Comparison of ENCODE assay signal across 10 cellular contexts in genomic region chr12:26239508-26240328, GRCh38. TPM values are rescaled to one million over a fixed set of nuclear protein-coding genes. Genes with fewer than 3 reads are reported as not detected.
DNase-seq lines count a peak whose midpoint lies in the region; ATAC-seq and TF ChIP-seq lines count a peak whose summit lies in the region.
"Had no signal": no experiment of that assay in that cellular context is flagged by ENCODE, and none has a peak within 500 bp of the region (broad histone marks: within the 10 kb centered on the region; RNA-seq: fewer than 3 reads in every experiment).

No MANE protein-coding gene starts in this region.

- in situ Hi-C loops in Panc1 (cut with HindIII; ENCODE audit: low pct_unique_long_range_greater_than_20kb, low sequenced_read_pairs), result no loop called here

- peak; percentile 75 for ATAC-seq in Panc1
- no peak for ATAC-seq in activated naive CD4-positive, alpha-beta T cell treated with anti-CD3 and anti-CD28 coated beads, Interleukin-2, amount 50 U/mL, for 72 hours
- ATAC-seq: WTC11 had no signal

- CTCF ChIA-PET in Calu3 (lab: Charles Lee) (interaction anchor here (0.6 to 2.8 kb wide), 14 partner anchors 14 to 593 kb away, joined by 3 to 21 read pairs (median 3); partner anchors contain the start of genes ITPR2 and SSPN), Panc1 (lab: Charles Lee) (interaction anchor here (0.9 kb wide), 1 partner anchor 54 kb away, joined by 4 read pairs; no protein-coding TSS in a partner anchor)
- CTCF ChIA-PET in activated CD4-positive, alpha-beta memory T cell treated with anti-CD3 and anti-CD28 coated beads, Interleukin-2, amount 10 ng/mL, durations not matched to agents 7 days and 5 days (lab: Charles Lee), result no interaction called here

- no peaks in the 10 kb centered on the region for H3K27me3 ChIP-seq in Panc1 (ENCODE audit: control insufficient read depth, insufficient read depth, low read length)

- DNase-seq in Calu3 (peak; percentile 92), Panc1 (ENCODE audit: low read depth, low spot score) (no peak), fibroblast of mammary gland (ENCODE audit: low read depth) (peak; percentile 97), pons (ENCODE audit: low spot score) (peak; percentile 93), NCI-H1092 treated with DMSO at 0.1 percent for 48 hours (lab: John Stamatoyannopoulos, UW) (no peak), activated gamma-delta T cell (lab: John Stamatoyannopoulos, UW) (no peak)
- DNase-seq in activated naive CD4-positive, alpha-beta T cell treated with anti-CD3 and anti-CD28 coated beads, Interleukin-2, amount 50 U/mL, for 72 hours (ENCODE audit: low spot score in 2 of 2), result no peak
- no peak for DNase-seq in activated CD4-positive, alpha-beta memory T cell treated with anti-CD3 and anti-CD28 coated beads, Interleukin-2, amount 10 ng/mL, durations not matched to agents 7 days and 5 days
- DNase-seq: stimulated activated CD4-positive, alpha-beta T cell treated with anti-CD3 and anti-CD28 coated beads, Interleukin-4, amount 100 ng/mL, for 24 hours had no signal

- H3K4me3 Mint-ChIP-seq in Calu3 (ENCODE audit: low read depth, unreplicated experiment), result peak overlapping the region; percentile 24
- H3K4me3 Mint-ChIP-seq in activated CD4-positive, alpha-beta memory T cell treated with anti-CD3 and anti-CD28 coated beads, Interleukin-2, amount 10 ng/mL, durations not matched to agents 7 days and 5 days, result no peak overlapping the region
- H3K4me3 Mint-ChIP-seq: WTC11 had no signal

- TF ChIP-seq CTCF in Calu3 (IDR thresholded peaks at IDR 0.05; ENCODE audit: unreplicated experiment), result no peak
- TF ChIP-seq CTCF in Panc1 (IDR thresholded peaks at IDR 0.05), result no peak
- TF ChIP-seq CTCF in fibroblast of mammary gland (conservative IDR thresholded peaks at IDR 0.05; ENCODE audit: control insufficient read depth, insufficient read depth, low read depth, low read length), result no peak

- peak overlapping the region; percentile 92 for H3K27ac Mint-ChIP-seq in Calu3 (ENCODE audit: unreplicated experiment)
- H3K27ac Mint-ChIP-seq in activated naive CD4-positive, alpha-beta T cell treated with anti-CD3 and anti-CD28 coated beads, Interleukin-2, amount 50 U/mL, for 72 hours, result peak overlapping the region in 1 of 2 donors; percentile 41
- no peak overlapping the region for H3K27ac Mint-ChIP-seq in activated CD4-positive, alpha-beta memory T cell treated with anti-CD3 and anti-CD28 coated beads, Interleukin-2, amount 10 ng/mL, durations not matched to agents 7 days and 5 days
- H3K27ac Mint-ChIP-seq: WTC11 had no signal

- intact Hi-C loops in Calu3 (cut with micrococcal nuclease; ENCODE audit: unreplicated experiment) (loop anchor here (1.0 to 5.0 kb wide), 5 partner anchors 35 to 163 kb away; no protein-coding TSS in a partner anchor), Panc1 (cut with micrococcal nuclease; ENCODE audit: unreplicated experiment) (no loop called here)

- H3K9me3 Mint-ChIP-seq in Calu3 (ENCODE audit: low read depth, unreplicated experiment), result no peaks in the 10 kb centered on the region
- no peaks in the 10 kb centered on the region for H3K9me3 Mint-ChIP-seq in activated naive CD4-positive, alpha-beta T cell treated with anti-CD3 and anti-CD28 coated beads, Interleukin-2, amount 50 U/mL, for 72 hours
- no peaks in the 10 kb centered on the region for H3K9me3 Mint-ChIP-seq in activated CD4-positive, alpha-beta memory T cell treated with anti-CD3 and anti-CD28 coated beads, Interleukin-2, amount 10 ng/mL, durations not matched to agents 7 days and 5 days

- peak overlapping the region; percentile 34; the same call in 1 of the 2 replicates for H3K27ac ChIP-seq in Panc1 (ENCODE audit: low read length)

- H3K36me3 ChIP-seq in Panc1 (ENCODE audit: control insufficient read depth, insufficient read depth, low read length), result no peaks in the 10 kb centered on the region

- peaks cover 15% of the 10 kb centered on the region for H3K36me3 Mint-ChIP-seq in Calu3 (ENCODE audit: insufficient read depth, unreplicated experiment)
- H3K36me3 Mint-ChIP-seq in activated naive CD4-positive, alpha-beta T cell treated with anti-CD3 and anti-CD28 coated beads, Interleukin-2, amount 50 U/mL, for 72 hours, result no peaks in the 10 kb centered on the region
- H3K36me3 Mint-ChIP-seq in activated CD4-positive, alpha-beta memory T cell treated with anti-CD3 and anti-CD28 coated beads, Interleukin-2, amount 10 ng/mL, durations not matched to agents 7 days and 5 days (ENCODE audit: low read depth), result no peaks in the 10 kb centered on the region
- H3K36me3 Mint-ChIP-seq: WTC11 had no signal

- H3K4me3 ChIP-seq in Panc1 (ENCODE audit: low read depth in 2 of 2, low read length in 2 of 2), result no peak overlapping the region
- H3K4me3 ChIP-seq in fibroblast of mammary gland (ENCODE audit: control insufficient read depth, low read depth, low read length), result no peak overlapping the region

- H3K4me1 ChIP-seq in Panc1 (ENCODE audit: control insufficient read depth, insufficient read depth, low read length), result 0 out of 2 replicates have a peak, but pooled peaks cover 5% of the 10 kb centered on the region

- H3K27me3 Mint-ChIP-seq in Calu3 (ENCODE audit: unreplicated experiment), result no peaks in the 10 kb centered on the region
- peaks cover 7% of the 10 kb centered on the region for H3K27me3 Mint-ChIP-seq in activated CD4-positive, alpha-beta memory T cell treated with anti-CD3 and anti-CD28 coated beads, Interleukin-2, amount 10 ng/mL, durations not matched to agents 7 days and 5 days

- POLR2A ChIA-PET in Panc1 (lab: Charles Lee), result interaction anchor here (0.5 to 0.6 kb wide), 2 partner anchors 118 to 400 kb away, joined by 3 read pairs; no protein-coding TSS in a partner anchor
- POLR2A ChIA-PET in activated CD4-positive, alpha-beta memory T cell treated with anti-CD3 and anti-CD28 coated beads, Interleukin-2, amount 10 ng/mL, durations not matched to agents 7 days and 5 days (lab: Charles Lee), result no interaction called here

- no peaks in the 10 kb centered on the region for H3K9me3 ChIP-seq in Panc1 (ENCODE audit: control insufficient read depth, insufficient read depth, low read depth, low read length)

- peaks cover 62% of the 10 kb centered on the region for H3K4me1 Mint-ChIP-seq in Calu3 (ENCODE audit: low read depth, unreplicated experiment)
- no peaks in the 10 kb centered on the region for H3K4me1 Mint-ChIP-seq in activated CD4-positive, alpha-beta memory T cell treated with anti-CD3 and anti-CD28 coated beads, Interleukin-2, amount 10 ng/mL, durations not matched to agents 7 days and 5 days

- BruUV-seq in Calu3 (replicated peaks; lab: Mats Ljungman, UMichigan) (TSS peak; percentile 64), Panc1 (replicated peaks; lab: Mats Ljungman, UMichigan) (no TSS peak)

RNA-seq across cellular contexts. Expression of gene SSPN, which starts 44.3 kb away (rescaled TPM):
- total RNA-seq in Calu3 (2022) (7.0 and 8.9 TPM in 2 replicates), Panc1 (2021; ENCODE audit: unreplicated experiment) (23.4 TPM)
- polyA plus RNA-seq in Panc1 (2012; ENCODE audit: insufficient read length), result 16.7 TPM
- total RNA-seq in activated naive CD4-positive, alpha-beta T cell treated with anti-CD3 and anti-CD28 coated beads, Interleukin-2, amount 50 U/mL, for 72 hours, result not detected
- total RNA-seq in activated CD4-positive, alpha-beta memory T cell treated with anti-CD3 and anti-CD28 coated beads, Interleukin-2, amount 10 ng/mL, durations not matched to agents 7 days and 5 days, result not detected

Comparison
In these comparisons a context has a peak if more than half of its experiments do, and no peak if none do; other contexts are left out.
1. DNase-seq: peak in Calu3 (single experiment), fibroblast of mammary gland (single experiment) and pons (single experiment); none in Panc1 (single experiment), NCI-H1092 treated with DMSO at 0.1 percent for 48 hours (single experiment), activated naive CD4-positive, alpha-beta T cell treated with anti-CD3 and anti-CD28 coated beads, Interleukin-2, amount 50 U/mL, for 72 hours (0 of 2), activated gamma-delta T cell (single experiment) and activated CD4-positive, alpha-beta memory T cell treated with anti-CD3 and anti-CD28 coated beads, Interleukin-2, amount 10 ng/mL, durations not matched to agents 7 days and 5 days (single experiment).